Comparison of ENCODE assay signal across 11 cellular contexts in the genomic region with DNA sequence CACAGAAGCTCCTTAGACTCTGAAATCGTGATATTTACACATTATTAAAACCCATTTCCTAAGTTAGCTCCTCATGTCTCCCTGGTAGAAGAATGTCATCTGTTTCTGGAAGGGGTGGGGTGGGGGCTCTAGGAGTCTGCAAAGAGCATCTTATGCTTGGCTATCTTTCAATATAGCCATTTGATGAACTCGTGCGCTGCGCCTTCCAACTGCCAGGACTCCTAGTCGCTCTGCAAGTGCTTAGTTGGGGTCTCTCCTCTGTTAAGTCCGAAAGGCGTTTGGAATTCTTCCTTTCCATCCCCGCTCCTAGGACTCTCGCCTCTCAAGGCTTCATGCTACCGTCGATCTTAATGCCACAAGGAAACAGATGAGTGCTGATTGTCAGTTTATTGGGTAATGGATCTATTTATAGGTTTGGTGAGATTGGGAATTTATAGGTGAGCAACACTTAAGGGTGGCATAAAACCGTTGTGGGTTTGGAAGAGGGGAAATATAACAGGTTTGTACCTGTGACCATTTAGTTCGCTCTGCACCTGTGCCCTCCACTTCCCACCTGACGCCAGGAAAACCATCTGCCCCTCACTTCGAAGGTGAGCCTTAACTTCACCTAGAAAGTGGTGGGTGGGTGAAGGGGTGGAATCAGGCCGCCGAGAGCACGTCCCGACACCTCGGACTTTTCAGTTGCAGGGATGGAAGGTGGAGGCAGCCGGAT. TPM values are rescaled to one million over a fixed set of nuclear protein-coding genes. Genes with fewer than 3 reads are reported as not detected.
DNase-seq lines count a peak whose midpoint lies in the region; ATAC-seq and TF ChIP-seq lines count a peak whose summit lies in the region.
"Had no signal": no experiment of that assay in that cellular context is flagged by ENCODE, and none has a peak within 500 bp of the region (broad histone marks: within the 10 kb centered on the region; RNA-seq: fewer than 3 reads in every experiment).

No MANE protein-coding gene starts in this region.

- CTCF ChIA-PET in SK-N-SH (lab: Yijun Ruan, JAX), result interaction anchor here (0.5 to 11.1 kb wide), 55 partner anchors 9 to 728 kb away, joined by 3 to 323 read pairs (median 9); no protein-coding TSS in a partner anchor
- CTCF ChIA-PET in activated CD8-positive, alpha-beta T cell treated with anti-CD3 and anti-CD28 coated beads for 36 hours (lab: Charles Lee), result interaction anchor here (0.9 to 6.2 kb wide), 18 partner anchors 9 to 728 kb away, joined by 3 to 113 read pairs (median 7); no protein-coding TSS in a partner anchor

- H3K4me3 ChIP-seq in SK-N-SH (ENCODE audit: low read depth in 2 of 2, low read length in 1 of 2) (peak overlapping the region; percentile 61 to 72), thoracic aorta (peak overlapping the region; percentile 69), lower leg skin (ENCODE audit: low read depth, poor library complexity, severe bottlenecking) (no peak overlapping the region)

- H3K4me1 ChIP-seq in SK-N-SH (ENCODE audit: control insufficient read depth in 1 of 2, insufficient read depth in 2 of 2, low read depth in 1 of 2, low read length in 1 of 2) (peaks cover 0 to 13% of the 10 kb centered on the region in 2 experiments; a peak in 2 of 4 replicates), thoracic aorta (ENCODE audit: control insufficient read depth in 1 of 2, low read depth in 2 of 2) (peaks cover 7 to 17% of the 10 kb centered on the region in 2 donors)

- no peak for TF ChIP-seq POLR2A in lower leg skin (IDR thresholded peaks at IDR 0.05)

- intact Hi-C loops in lower leg skin (cut with DNase I; ENCODE audit: low total_unique reads), result loop anchor here (10.0 kb wide), 1 partner anchor 728 kb away; no protein-coding TSS in a partner anchor
- intact Hi-C loops in activated CD8-positive, alpha-beta T cell treated with anti-CD3 and anti-CD28 coated beads for 36 hours (cut with micrococcal nuclease), result loop anchor here (10.0 kb wide), 1 partner anchor 728 kb away; no protein-coding TSS in a partner anchor

- H3K9me3 ChIP-seq in SK-N-SH (no peaks in the 10 kb centered on the region), thoracic aorta (no peaks in the 10 kb centered on the region)
- H3K9me3 ChIP-seq: right atrium auricular region had no signal

- no peaks in the 10 kb centered on the region for H3K9me3 Mint-ChIP-seq in central memory CD8-positive, alpha-beta T cell
- H3K9me3 Mint-ChIP-seq in activated CD8-positive, alpha-beta T cell treated with anti-CD3 and anti-CD28 coated beads for 36 hours, result no peaks in the 10 kb centered on the region

- TF ChIP-seq CTCF in SK-N-SH (IDR thresholded peaks at IDR 0.05) (no peak), thoracic aorta (IDR thresholded peaks at IDR 0.05) (no peak), lower leg skin (IDR thresholded peaks at IDR 0.05) (no peak)
- TF ChIP-seq CTCF in activated CD8-positive, alpha-beta T cell treated with anti-CD3 and anti-CD28 coated beads for 36 hours (IDR thresholded peaks at IDR 0.05), result no peak

- H3K27ac ChIP-seq in SK-N-SH (ENCODE audit: low read depth in 2 of 2, low read length in 1 of 2), result peak overlapping the region in 1 of 2 experiments; percentile 68; a peak in 1 of 4 replicates
- H3K27ac ChIP-seq in thoracic aorta, result no peak overlapping the region
- H3K27ac ChIP-seq: right atrium auricular region had no signal

- DNase-seq in SK-N-SH, result no peak
- no peak for DNase-seq in central memory CD8-positive, alpha-beta T cell (ENCODE audit: low spot score in 2 of 2)
- DNase-seq in midbrain (lab: John Stamatoyannopoulos, UW), result peak; percentile 9
- no peak for DNase-seq in thoracic aorta (ENCODE audit: low spot score)
- DNase-seq in NCI-H446 (lab: John Stamatoyannopoulos, UW), result no peak
- no peak for DNase-seq in lower leg skin (ENCODE audit: low spot score in 2 of 2)
- no peak for DNase-seq in activated CD8-positive, alpha-beta T cell treated with anti-CD3 and anti-CD28 coated beads for 36 hours
- DNase-seq: SHP77 treated with DMSO at 0.1 percent for 48 hours had no signal

- H3K4me2 ChIP-seq in SK-N-SH, result peak overlapping the region; percentile 94

- peaks cover 56% of the 10 kb centered on the region for H3K27me3 Mint-ChIP-seq in central memory CD8-positive, alpha-beta T cell
- H3K27me3 Mint-ChIP-seq in activated CD8-positive, alpha-beta T cell treated with anti-CD3 and anti-CD28 coated beads for 36 hours, result peaks cover 28% of the 10 kb centered on the region

- no peaks in the 10 kb centered on the region for H3K4me1 Mint-ChIP-seq in central memory CD8-positive, alpha-beta T cell
- peaks cover 7% of the 10 kb centered on the region for H3K4me1 Mint-ChIP-seq in activated CD8-positive, alpha-beta T cell treated with anti-CD3 and anti-CD28 coated beads for 36 hours (ENCODE audit: low read depth)

- H3K36me3 ChIP-seq in SK-N-SH (replicated peaks in 1 of 2; ENCODE audit: control insufficient read depth in 1 of 2, insufficient read depth in 2 of 2, low read length in 1 of 2), result no peaks in the 10 kb centered on the region
- H3K36me3 ChIP-seq in thoracic aorta, result no peaks in the 10 kb centered on the region
- H3K36me3 ChIP-seq: right atrium auricular region had no signal

- peak overlapping the region; percentile 56 for H3K4me3 Mint-ChIP-seq in central memory CD8-positive, alpha-beta T cell
- no peak overlapping the region for H3K4me3 Mint-ChIP-seq in activated CD8-positive, alpha-beta T cell treated with anti-CD3 and anti-CD28 coated beads for 36 hours

- no peak for TF ChIP-seq RAD21 in SK-N-SH (IDR thresholded peaks at IDR 0.05; ENCODE audit: low read length)

- H3K36me3 Mint-ChIP-seq in central memory CD8-positive, alpha-beta T cell (ENCODE audit: insufficient read depth), result peaks cover 1% of the 10 kb centered on the region
- H3K36me3 Mint-ChIP-seq in activated CD8-positive, alpha-beta T cell treated with anti-CD3 and anti-CD28 coated beads for 36 hours (ENCODE audit: low read depth), result no peaks in the 10 kb centered on the region

- H3F3A ChIP-seq in SK-N-SH (replicated peaks; ENCODE audit: insufficient read depth), result no peaks in the 10 kb centered on the region

- H3K27ac Mint-ChIP-seq in central memory CD8-positive, alpha-beta T cell (ENCODE audit: low read depth), result no peak overlapping the region
- no peak overlapping the region for H3K27ac Mint-ChIP-seq in activated CD8-positive, alpha-beta T cell treated with anti-CD3 and anti-CD28 coated beads for 36 hours

- H3K9ac ChIP-seq in SK-N-SH, result no peak overlapping the region

- TF ChIP-seq EP300 in SK-N-SH (IDR thresholded peaks at IDR 0.05; ENCODE audit: borderline replicate concordance in 1 of 2, low read depth in 1 of 2, low read length in 1 of 2), result no peak

- POLR2A ChIA-PET in SK-N-SH (lab: Yijun Ruan, JAX), result interaction anchor here (0.7 to 2.6 kb wide), 7 partner anchors 143 to 686 kb away, joined by 3 to 17 read pairs (median 9); no protein-coding TSS in a partner anchor
- POLR2A ChIA-PET in activated CD8-positive, alpha-beta T cell treated with anti-CD3 and anti-CD28 coated beads for 36 hours (lab: Charles Lee), result interaction anchor here (1.5 kb wide), 1 partner anchor 759 kb away, joined by 4 read pairs; no protein-coding TSS in a partner anchor

- peak overlapping the region; percentile 94; the same call in 1 of the 2 replicates for H2AFZ ChIP-seq in SK-N-SH (ENCODE audit: low read depth)

- H3K79me2 ChIP-seq in SK-N-SH (ENCODE audit: insufficient read depth), result no peaks in the 10 kb centered on the region

- H3K9me2 ChIP-seq in SK-N-SH, result no peaks in the 10 kb centered on the region

- H3K27me3 ChIP-seq in SK-N-SH (ENCODE audit: insufficient read depth) (peaks cover 35% of the 10 kb centered on the region), thoracic aorta (replicated peaks; ENCODE audit: insufficient read depth) (no peaks in the 10 kb centered on the region)

- H4K20me1 ChIP-seq in SK-N-SH (ENCODE audit: insufficient read depth), result no peaks in the 10 kb centered on the region

- 33% methylated on average over 20 of the region's 21 CpGs for WGBS in SK-N-SH (ENCODE audit: low lambda C conversion rate)
- 21 to 29% methylated on average over 16 to 21 of the region's 21 CpGs for WGBS in lower leg skin, 2 donors

- ATAC-seq in SK-N-SH treated with all-trans-retinoic acid at 6 μM for 48 hours, result no peak
- ATAC-seq in central memory CD8-positive, alpha-beta T cell (replicated peaks; ENCODE audit: extremely low read depth, poor library complexity, severe bottlenecking), result no peak
- no peak for ATAC-seq in thoracic aorta (ENCODE audit: insufficient number of reproducible peaks, low FRiP score, low read depth)
- ATAC-seq in activated CD8-positive, alpha-beta T cell treated with anti-CD3 and anti-CD28 coated beads for 36 hours, result no peak

TF ChIP-seq in SK-N-SH, 30 proteins besides CTCF, POLR2A, EP300 and RAD21 (continues in another document):
- TF ChIP-seq, protein P1, sequence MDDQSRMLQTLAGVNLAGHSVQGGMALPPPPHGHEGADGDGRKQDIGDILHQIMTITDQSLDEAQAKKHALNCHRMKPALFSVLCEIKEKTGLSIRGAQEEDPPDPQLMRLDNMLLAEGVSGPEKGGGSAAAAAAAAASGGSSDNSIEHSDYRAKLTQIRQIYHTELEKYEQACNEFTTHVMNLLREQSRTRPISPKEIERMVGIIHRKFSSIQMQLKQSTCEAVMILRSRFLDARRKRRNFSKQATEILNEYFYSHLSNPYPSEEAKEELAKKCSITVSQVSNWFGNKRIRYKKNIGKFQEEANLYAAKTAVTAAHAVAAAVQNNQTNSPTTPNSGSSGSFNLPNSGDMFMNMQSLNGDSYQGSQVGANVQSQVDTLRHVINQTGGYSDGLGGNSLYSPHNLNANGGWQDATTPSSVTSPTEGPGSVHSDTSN (IDR thresholded peaks at IDR 0.05), result no peak

TF ChIP-seq in SK-N-SH treated with all-trans-retinoic acid at 6 μM for 48 hours, 23 proteins besides CTCF, POLR2A, EP300 and RAD21 (continues in another document):
- TF ChIP-seq, protein P2, sequence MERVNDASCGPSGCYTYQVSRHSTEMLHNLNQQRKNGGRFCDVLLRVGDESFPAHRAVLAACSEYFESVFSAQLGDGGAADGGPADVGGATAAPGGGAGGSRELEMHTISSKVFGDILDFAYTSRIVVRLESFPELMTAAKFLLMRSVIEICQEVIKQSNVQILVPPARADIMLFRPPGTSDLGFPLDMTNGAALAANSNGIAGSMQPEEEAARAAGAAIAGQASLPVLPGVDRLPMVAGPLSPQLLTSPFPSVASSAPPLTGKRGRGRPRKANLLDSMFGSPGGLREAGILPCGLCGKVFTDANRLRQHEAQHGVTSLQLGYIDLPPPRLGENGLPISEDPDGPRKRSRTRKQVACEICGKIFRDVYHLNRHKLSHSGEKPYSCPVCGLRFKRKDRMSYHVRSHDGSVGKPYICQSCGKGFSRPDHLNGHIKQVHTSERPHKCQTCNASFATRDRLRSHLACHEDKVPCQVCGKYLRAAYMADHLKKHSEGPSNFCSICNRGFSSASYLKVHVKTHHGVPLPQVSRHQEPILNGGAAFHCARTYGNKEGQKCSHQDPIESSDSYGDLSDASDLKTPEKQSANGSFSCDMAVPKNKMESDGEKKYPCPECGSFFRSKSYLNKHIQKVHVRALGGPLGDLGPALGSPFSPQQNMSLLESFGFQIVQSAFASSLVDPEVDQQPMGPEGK (CRISPR knock-in tag; IDR thresholded peaks at IDR 0.05; ENCODE audit: borderline replicate concordance), result no peak

RNA-seq across cellular contexts. Expression of a gene that starts 1.1 kb away (rescaled TPM):
- polyA plus RNA-seq in SK-N-SH (2012; rRNA removed), result 0.08 and 0.26 TPM in 2 replicates
- 0.21 and 0.22 TPM in 2 replicates for polyA plus RNA-seq in SK-N-SH (2012; cell fraction: cytosol; rRNA removed)
- polyA plus RNA-seq in SK-N-SH (2012; cell fraction: nucleus; rRNA removed), result 0.10 and 0.27 TPM in 2 replicates
- total RNA-seq in thoracic aorta (under 1 TPM in 1 of 2 donors, not detected in 1; 0.21 TPM), lower leg skin (not detected)
- total RNA-seq in activated CD8-positive, alpha-beta T cell treated with anti-CD3 and anti-CD28 coated beads for 36 hours, result not detected
- total RNA-seq: A673, right atrium auricular region had no signal
